16 cellular contexts compared by ENCODE assay signal in genomic region chr9:119003218-119003617, GRCh38.
DNase-seq lines count a peak whose midpoint lies in the region; ATAC-seq and TF ChIP-seq lines count a peak whose summit lies in the region.
"Had no signal": no experiment of that assay in that cellular context is flagged by ENCODE, and none has a peak within 500 bp of the region (broad histone marks: within the 10 kb centered on the region; RNA-seq: fewer than 3 reads in every experiment).

No MANE protein-coding gene starts in this region.

- H3K4me1 ChIP-seq in heart left ventricle (peaks cover 0 to 25% (median 12%) of the 10 kb centered on the region in 12 donors), lung (ENCODE audit: control insufficient read depth in 2 of 2, insufficient read depth in 2 of 2, low read length in 2 of 2) (peaks cover 0 to 9% of the 10 kb centered on the region in 2 donors), tibial artery (peaks cover 0 to 33% (median 26%) of the 10 kb centered on the region in 4 donors), PC-3 (ENCODE audit: insufficient read depth, low read length) (no peaks in the 10 kb centered on the region)
- H3K4me1 ChIP-seq: A549 had no signal

- H3K27ac ChIP-seq in heart left ventricle (peak overlapping the region in 9 of 12 donors; percentile 68 to 88 (median 78)), lung (ENCODE audit: low read depth in 1 of 2, low read length in 1 of 2) (peak overlapping the region; percentile 11 to 36), tibial artery (peak overlapping the region; percentile 79 to 82), PC-3 (ENCODE audit: low read length) (no peak overlapping the region)
- H3K27ac ChIP-seq: A549, vagina had no signal

- BruUV-seq in PC-3 (replicated peaks; lab: Mats Ljungman, UMichigan) = no TSS peak

- H3K4me3 ChIP-seq in heart left ventricle (no peak overlapping the region), astrocyte of the spinal cord (ENCODE audit: low read depth, low read length) (no peak overlapping the region), lung (no peak overlapping the region), tibial artery (no peak overlapping the region), PC-3 (ENCODE audit: low read length) (no peak overlapping the region), H7 (ENCODE audit: insufficient read depth, low read depth, low read length) (no peak overlapping the region)
- H3K4me3 ChIP-seq: A549, vagina had no signal

- H3K9me3 ChIP-seq in heart left ventricle (peaks cover 0 to 2% (median 0%) of the 10 kb centered on the region in 12 donors), lung (ENCODE audit: control insufficient read depth in 2 of 2, insufficient read depth in 1 of 2, low read length in 1 of 2) (no peaks in the 10 kb centered on the region), tibial artery (no peaks in the 10 kb centered on the region), PC-3 (ENCODE audit: low read length) (no peaks in the 10 kb centered on the region)
- H3K9me3 ChIP-seq: A549, vagina had no signal

- no peak for ATAC-seq in heart left ventricle
- no peak for ATAC-seq in left ventricle myocardium superior
- ATAC-seq in lung (ENCODE audit: insufficient read depth, low FRiP score) = no peak
- ATAC-seq in PC-3 = no peak
- no peak for ATAC-seq in GM21529 (IDR thresholded peaks at IDR 0.05; ENCODE audit: unreplicated experiment)
- ATAC-seq: A549 had no signal

- no peak for TF ChIP-seq POLR2A in heart left ventricle (IDR thresholded peaks at IDR 0.05)

- no peak for DNase-seq in heart left ventricle
- DNase-seq in left ventricle myocardium superior = no peak
- DNase-seq in astrocyte of the spinal cord (ENCODE audit: low read depth, low spot score) = peak; percentile 29
- no peak for DNase-seq in lung (ENCODE audit: low spot score)
- no peak for DNase-seq in tibial artery
- DNase-seq in PC-3 = no peak
- no peak for DNase-seq in H7
- DNase-seq: activated CD4-positive, alpha-beta T cell treated with anti-CD3 and anti-CD28 coated beads for 48 hours; activated gamma-delta T cell treated with Interleukin-2 at 50 U/mL for 16 hours; DMS153; erythroblast; NCI-H2081; nephron progenitor cell had no signal

- no peak overlapping the region for H3K9ac ChIP-seq in PC-3 (ENCODE audit: low read length)

- intact Hi-C loops in heart left ventricle (cut with DNase I) (no loop called here), left ventricle myocardium superior (cut with micrococcal nuclease) (no loop called here), tibial artery (cut with DNase I; ENCODE audit: low total_unique reads) (no loop called here), PC-3 (cut with micrococcal nuclease) (no loop called here)

- H3K79me2 ChIP-seq in PC-3 (ENCODE audit: low read length) = no peaks in the 10 kb centered on the region

- H3K36me3 ChIP-seq in heart left ventricle = no peaks in the 10 kb centered on the region
- no peaks in the 10 kb centered on the region for H3K36me3 ChIP-seq in lung (ENCODE audit: control insufficient read depth in 2 of 2, insufficient read depth in 2 of 2, low read length in 2 of 2)
- no peaks in the 10 kb centered on the region for H3K36me3 ChIP-seq in tibial artery
- no peaks in the 10 kb centered on the region for H3K36me3 ChIP-seq in PC-3 (ENCODE audit: low read depth, low read length)
- no peaks in the 10 kb centered on the region for H3K36me3 ChIP-seq in H7 (replicated peaks; ENCODE audit: control insufficient read depth, insufficient read depth, low read length)
- H3K36me3 ChIP-seq: vagina had no signal

- H4K20me1 ChIP-seq in PC-3 (ENCODE audit: low read length) = no peaks in the 10 kb centered on the region

- in situ Hi-C loops in astrocyte of the spinal cord (cut with HindIII; ENCODE audit: low sequenced_read_pairs) = no loop called here

- H3K9me2 ChIP-seq in PC-3 (replicated peaks; ENCODE audit: low read length) = no peaks in the 10 kb centered on the region

- no peak for TF ChIP-seq CTCF in heart left ventricle (IDR thresholded peaks at IDR 0.05)
- TF ChIP-seq CTCF in astrocyte of the spinal cord (IDR thresholded peaks at IDR 0.05; ENCODE audit: low read depth, low read length) = no peak
- TF ChIP-seq CTCF in lung (IDR thresholded peaks at IDR 0.05; ENCODE audit: control extremely low read depth, extremely low read depth) = no peak
- TF ChIP-seq CTCF in tibial artery (IDR thresholded peaks at IDR 0.05) = no peak
- TF ChIP-seq CTCF in PC-3 (conservative IDR thresholded peaks at IDR 0.05; ENCODE audit: low read depth, low read length) = no peak

- H3K27me3 ChIP-seq in heart left ventricle = no peaks in the 10 kb centered on the region
- no peaks in the 10 kb centered on the region for H3K27me3 ChIP-seq in lung (ENCODE audit: control insufficient read depth, insufficient read depth)
- no peaks in the 10 kb centered on the region for H3K27me3 ChIP-seq in tibial artery
- H3K27me3 ChIP-seq in PC-3 (ENCODE audit: low read length) = no peaks in the 10 kb centered on the region
- no peaks in the 10 kb centered on the region for H3K27me3 ChIP-seq in H7 (ENCODE audit: control insufficient read depth, insufficient read depth, low read length)
- H3K27me3 ChIP-seq: vagina had no signal

- no peak overlapping the region for H2AFZ ChIP-seq in PC-3 (ENCODE audit: low read length)

- POLR2A ChIA-PET in PC-3 (lab: Charles Lee; ENCODE audit: unreplicated experiment) = no interaction called here

- CTCF ChIA-PET in PC-3 (lab: Charles Lee) = no interaction called here

- H3F3A ChIP-seq in PC-3 (ENCODE audit: low read length, unreplicated experiment) = no peaks in the 10 kb centered on the region

- H3K4me2 ChIP-seq in PC-3 (ENCODE audit: low read length) = no peak overlapping the region
- H3K4me2 ChIP-seq: A549 had no signal
